Comparison of ENCODE assay signal across 18 cellular contexts in genomic region chr20:708956-709355, GRCh38. TPM values are rescaled to one million over a fixed set of nuclear protein-coding genes. Genes with fewer than 3 reads are reported as not detected.
"Had no signal": no experiment of that assay in that cellular context is flagged by ENCODE, and none has a peak within 500 bp of the region (broad histone marks: within the 10 kb centered on the region; RNA-seq: fewer than 3 reads in every experiment).

No MANE protein-coding gene starts in this region.

- H3K4me3 ChIP-seq: coronary artery, hepatocyte, lung, thyroid gland, vagina had no signal

- H3K27me3 ChIP-seq: thyroid gland, vagina had no signal

- H3K27ac Mint-ChIP-seq: activated CD4-positive, alpha-beta memory T cell treated with anti-CD3 and anti-CD28 coated beads for 36 hours; naive thymus-derived CD4-positive, alpha-beta T cell; stimulated activated effector memory CD8-positive, alpha-beta T cell treated with anti-CD3 and anti-CD28 coated beads, Interleukin-12 subunit alpha, Interleukin-12 subunit beta, amount 100 ng/mL, for 72 hours had no signal

- ATAC-seq: naive thymus-derived CD4-positive, alpha-beta T cell; stimulated activated effector memory CD8-positive, alpha-beta T cell treated with anti-CD3 and anti-CD28 coated beads, Interleukin-12 subunit alpha, Interleukin-12 subunit beta, amount 100 ng/mL, for 72 hours had no signal

- DNase-seq: activated CD4-positive, alpha-beta memory T cell treated with anti-CD3 and anti-CD28 coated beads for 36 hours; activated CD4-positive, alpha-beta T cell treated with anti-CD3 and anti-CD28 coated beads for 1 hour; activated gamma-delta T cell treated with Interleukin-2 at 50 U/mL for 16 hours; activated T-cell treated with anti-CD3 and anti-CD28 coated beads, Interleukin-2, amount 50 U/mL, for 48 hours; effector CD4-positive, alpha-beta T cell; naive thymus-derived CD4-positive, alpha-beta T cell had no signal

- H3K36me3 Mint-ChIP-seq: activated CD4-positive, alpha-beta memory T cell treated with anti-CD3 and anti-CD28 coated beads for 36 hours; stimulated activated effector memory CD8-positive, alpha-beta T cell treated with anti-CD3 and anti-CD28 coated beads, Interleukin-12 subunit alpha, Interleukin-12 subunit beta, amount 100 ng/mL, for 72 hours had no signal

- H3K9me3 ChIP-seq: thyroid gland, vagina had no signal

- H3K4me3 Mint-ChIP-seq: activated CD4-positive, alpha-beta memory T cell treated with anti-CD3 and anti-CD28 coated beads for 36 hours; stimulated activated effector memory CD8-positive, alpha-beta T cell treated with anti-CD3 and anti-CD28 coated beads, Interleukin-12 subunit alpha, Interleukin-12 subunit beta, amount 100 ng/mL, for 72 hours had no signal

- H3K4me1 ChIP-seq: vagina had no signal

- H3K36me3 ChIP-seq: thyroid gland, vagina had no signal

- H3K9me3 Mint-ChIP-seq: activated CD4-positive, alpha-beta memory T cell treated with anti-CD3 and anti-CD28 coated beads for 36 hours had no signal

- H3K27ac ChIP-seq: coronary artery, hepatocyte, thyroid gland, vagina had no signal

- H3K4me1 Mint-ChIP-seq: stimulated activated effector memory CD8-positive, alpha-beta T cell treated with anti-CD3 and anti-CD28 coated beads, Interleukin-12 subunit alpha, Interleukin-12 subunit beta, amount 100 ng/mL, for 72 hours had no signal

RNA-seq across cellular contexts. Expression of gene SCRT2, which starts 33.4 kb away (rescaled TPM):
- total RNA-seq: activated CD4-positive, alpha-beta memory T cell treated with anti-CD3 and anti-CD28 coated beads for 36 hours; astrocyte; epithelial cell of proximal tubule; hepatocyte; lung; mononuclear cell; naive thymus-derived CD4-positive, alpha-beta T cell; osteocyte; T-helper 2 cell treated with Interferon-gamma antibody and Interleukin-4, amounts not matched to agents 100 ng/mL and 5 ng/mL, for 36 hours; thyroid gland; vagina had no signal
- polyA plus RNA-seq: hepatocyte; lung; naive thymus-derived CD4-positive, alpha-beta T cell; small intestine had no signal

RNA-seq across cellular contexts. Expression of gene SLC52A3, which starts 59.3 kb away (rescaled TPM):
- total RNA-seq: activated CD4-positive, alpha-beta memory T cell treated with anti-CD3 and anti-CD28 coated beads for 36 hours; mononuclear cell; naive thymus-derived CD4-positive, alpha-beta T cell; osteocyte; T-helper 2 cell treated with Interferon-gamma antibody and Interleukin-4, amounts not matched to agents 100 ng/mL and 5 ng/mL, for 36 hours had no signal
- polyA plus RNA-seq: naive thymus-derived CD4-positive, alpha-beta T cell had no signal
